Comparison of ENCODE assay signal across 8 cellular contexts in the genomic region with DNA sequence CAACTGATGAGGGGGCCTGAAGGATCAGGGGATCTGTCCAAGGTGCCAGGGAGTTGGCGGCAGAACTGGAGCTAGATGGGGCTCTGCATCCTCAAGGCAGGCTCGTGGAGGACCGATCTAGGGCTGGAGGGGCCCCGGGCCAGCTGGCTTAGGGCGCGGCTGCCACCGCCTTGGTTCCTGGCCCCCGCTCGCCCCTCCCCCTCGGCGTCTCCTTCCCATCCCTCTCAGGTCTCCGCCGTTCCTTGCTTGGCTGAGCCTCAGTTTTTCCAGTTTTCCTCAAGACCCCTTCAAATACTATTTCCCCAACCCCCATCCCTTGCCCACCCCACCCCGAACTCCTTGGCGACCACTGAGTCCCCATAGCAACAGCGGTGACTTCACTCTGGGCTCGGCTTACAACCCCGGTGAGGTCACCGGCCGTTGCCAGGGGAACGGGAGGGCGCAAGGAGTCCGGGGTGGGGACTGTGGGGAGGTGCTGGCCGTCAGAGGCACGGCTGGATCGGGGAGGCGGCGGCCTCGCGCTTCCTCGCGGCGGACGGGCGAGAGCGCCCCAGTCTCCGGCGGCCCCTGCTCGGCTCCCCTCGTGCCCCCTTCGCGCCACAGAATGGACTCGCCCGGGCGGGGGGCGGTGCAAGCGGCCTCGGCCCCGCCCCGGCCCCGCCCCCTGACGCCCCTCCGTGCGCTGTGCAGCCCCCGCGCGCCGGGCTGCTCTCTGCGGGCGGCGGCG. TPM values are rescaled to one million over a fixed set of nuclear protein-coding genes. Genes with fewer than 3 reads are reported as not detected.
DNase-seq lines count a peak whose midpoint lies in the region; ATAC-seq, FAIRE-seq and TF ChIP-seq lines count a peak whose summit lies in the region.

No MANE protein-coding gene starts in this region.

- H3K9me3 ChIP-seq in CD8-positive, alpha-beta T cell (ENCODE audit: low read length), result no peaks in the 10 kb centered on the region
- H3K9me3 ChIP-seq in hepatocyte (ENCODE audit: low read depth) (no peaks in the 10 kb centered on the region), psoas muscle (no peaks in the 10 kb centered on the region)

- H3K27ac Mint-ChIP-seq in CD8-positive, alpha-beta T cell, result no peak overlapping the region
- no peak overlapping the region for H3K27ac Mint-ChIP-seq in GM23338

- DNase-seq in CD8-positive, alpha-beta T cell, result peak; percentile 31 to 84 (median 59)
- DNase-seq in GM23338 (ENCODE audit: low spot score) (peak; percentile 97), NCI-H1417 (lab: John Stamatoyannopoulos, UW) (peak; percentile 93 to 96 (median 93)), T-helper 2 cell (peak in 4 of 5 experiments; percentile 41 to 58 (median 52)), astrocyte of the spinal cord (ENCODE audit: low read depth, low spot score) (peak; percentile 93), hepatocyte (ENCODE audit: low spot score) (peak; percentile 93), psoas muscle (peak; percentile 85 to 93), urothelium cell line (ENCODE audit: low spot score) (peak; percentile 94)

- H3K4me2 ChIP-seq in GM23338 (peak overlapping the region; percentile 99), hepatocyte (peak overlapping the region; percentile 93)

- POLR2A ChIA-PET in CD8-positive, alpha-beta T cell (lab: Charles Lee), result interaction anchor here (0.7 kb wide), 1 partner anchor 19 kb away, joined by 3 read pairs; no protein-coding TSS in a partner anchor

- no peak for TF ChIP-seq CTCF in CD8-positive, alpha-beta T cell (IDR thresholded peaks at IDR 0.05)
- TF ChIP-seq CTCF in GM23338 (conservative IDR thresholded peaks at IDR 0.05; ENCODE audit: low read depth in 2 of 2) (0 out of 4 replicates have a peak, but pooled peaks of 1 of the 2 experiments have one; percentile 6), astrocyte of the spinal cord (IDR thresholded peaks at IDR 0.05; ENCODE audit: low read depth, low read length) (no peak), hepatocyte (IDR thresholded peaks at IDR 0.05; ENCODE audit: poor library complexity) (no peak), psoas muscle (IDR thresholded peaks at IDR 0.05) (no peak)

- H3K9me3 Mint-ChIP-seq in CD8-positive, alpha-beta T cell, result no peaks in the 10 kb centered on the region
- H3K9me3 Mint-ChIP-seq in GM23338, result no peaks in the 10 kb centered on the region

- H3K4me3 Mint-ChIP-seq in CD8-positive, alpha-beta T cell, result peak overlapping the region; percentile 69
- peak overlapping the region; percentile 74 for H3K4me3 Mint-ChIP-seq in GM23338

- H3K27me3 Mint-ChIP-seq in CD8-positive, alpha-beta T cell (ENCODE audit: low read depth), result peaks cover 11% of the 10 kb centered on the region
- H3K27me3 Mint-ChIP-seq in GM23338 (ENCODE audit: insufficient read depth, low read depth, poor library complexity), result peaks cover 18% of the 10 kb centered on the region

- intact Hi-C loops in CD8-positive, alpha-beta T cell (cut with DNase I, micrococcal nuclease), result loop anchor here (1.0 to 5.0 kb wide), 4 partner anchors 13 to 97 kb away; a partner anchor contains a TSS
- intact Hi-C loops in psoas muscle (cut with DNase I), result no loop called here

- H4K20me1 ChIP-seq in GM23338 (replicated peaks; ENCODE audit: insufficient read depth) (peaks cover 6% of the 10 kb centered on the region), hepatocyte (ENCODE audit: insufficient read depth, poor library complexity, severe bottlenecking) (no peaks in the 10 kb centered on the region)

- CTCF ChIA-PET in CD8-positive, alpha-beta T cell (lab: Charles Lee), result no interaction called here

- peak; percentile 79 for ATAC-seq in CD8-positive, alpha-beta T cell
- ATAC-seq in GM23338 (peak; percentile 68), psoas muscle (peak; percentile 66 to 90 (median 82))

- peak; percentile 89 for FAIRE-seq in urothelium cell line (lab: Jason Lieb, UNC)

- peaks cover 8% of the 10 kb centered on the region for H3K4me1 Mint-ChIP-seq in CD8-positive, alpha-beta T cell (ENCODE audit: low read depth)
- peaks cover 24% of the 10 kb centered on the region for H3K4me1 Mint-ChIP-seq in GM23338

- no peaks in the 10 kb centered on the region for H3K36me3 Mint-ChIP-seq in CD8-positive, alpha-beta T cell
- peaks cover 15% of the 10 kb centered on the region for H3K36me3 Mint-ChIP-seq in GM23338 (ENCODE audit: low read depth)

- H3K27me3 ChIP-seq in CD8-positive, alpha-beta T cell (ENCODE audit: insufficient read depth, low read length), result peaks cover 6% of the 10 kb centered on the region
- H3K27me3 ChIP-seq in GM23338 (ENCODE audit: insufficient read depth) (peaks cover 3% of the 10 kb centered on the region; the same call in 1 of the 2 replicates), hepatocyte (no peaks in the 10 kb centered on the region), psoas muscle (ENCODE audit: insufficient read depth in 3 of 3, low read length in 2 of 3) (peaks cover 0 to 38% (median 13%) of the 10 kb centered on the region in 3 donors)

- in situ Hi-C loops in astrocyte of the spinal cord (cut with HindIII; ENCODE audit: low sequenced_read_pairs), result no loop called here

- peaks cover 9% of the 10 kb centered on the region for H3K4me1 ChIP-seq in CD8-positive, alpha-beta T cell (ENCODE audit: insufficient read depth, low read length)
- H3K4me1 ChIP-seq in GM23338 (ENCODE audit: insufficient read depth) (peaks cover 21% of the 10 kb centered on the region), hepatocyte (ENCODE audit: insufficient read depth) (peaks cover 6% of the 10 kb centered on the region), psoas muscle (peaks cover 7% of the 10 kb centered on the region)

- no peak overlapping the region for H2AFZ ChIP-seq in GM23338
- H2AFZ ChIP-seq in hepatocyte, result peak overlapping the region; percentile 25

- H3K9me2 ChIP-seq in GM23338 (ENCODE audit: insufficient read depth) (no peaks in the 10 kb centered on the region), hepatocyte (replicated peaks; ENCODE audit: insufficient read depth) (no peaks in the 10 kb centered on the region)

- under 1% methylated on average over 35 of the region's 62 CpGs for WGBS in hepatocyte (ENCODE audit: low lambda C conversion rate, missing lambda C conversion rate)
- 0 to 2% (median 0%) methylated on average over 27 to 62 of the region's 62 CpGs for WGBS in psoas muscle, 3 donors

- 0 out of 2 replicates have a peak, but pooled peaks cover 5% of the 10 kb centered on the region for H3F3A ChIP-seq in GM23338 (replicated peaks; ENCODE audit: low read depth)

- H3K79me2 ChIP-seq in GM23338 (replicated peaks; ENCODE audit: insufficient read depth), result no peaks in the 10 kb centered on the region; the same call in 1 of the 2 replicates
- no peaks in the 10 kb centered on the region for H3K79me2 ChIP-seq in hepatocyte

- H3K36me3 ChIP-seq in CD8-positive, alpha-beta T cell (ENCODE audit: insufficient read depth, low read length), result no peaks in the 10 kb centered on the region
- H3K36me3 ChIP-seq in GM23338 (ENCODE audit: insufficient read depth) (no peaks in the 10 kb centered on the region), hepatocyte (replicated peaks; ENCODE audit: insufficient read depth, low read depth) (no peaks in the 10 kb centered on the region), psoas muscle (ENCODE audit: insufficient read depth in 1 of 2, low read depth in 1 of 2) (no peaks in the 10 kb centered on the region)

- peak overlapping the region; percentile 30 for H3K27ac ChIP-seq in CD8-positive, alpha-beta T cell (ENCODE audit: low read depth, low read length)
- no peak overlapping the region for H3K27ac ChIP-seq in GM23338 (ENCODE audit: low read depth)
- H3K27ac ChIP-seq in hepatocyte, result peak overlapping the region; percentile 77
- H3K27ac ChIP-seq in psoas muscle, result no peak overlapping the region

- H3K4me3 ChIP-seq in CD8-positive, alpha-beta T cell (ENCODE audit: low read depth, low read length), result peak overlapping the region; percentile 53
- H3K4me3 ChIP-seq in GM23338, result peak overlapping the region; percentile 75
- peak overlapping the region; percentile 41 for H3K4me3 ChIP-seq in astrocyte of the spinal cord (ENCODE audit: low read depth, low read length)
- peak overlapping the region; percentile 21 for H3K4me3 ChIP-seq in hepatocyte
- peak overlapping the region; percentile 69 for H3K4me3 ChIP-seq in psoas muscle

TF ChIP-seq in GM23338, 12 proteins besides CTCF, POLR2A, EP300 and RAD21 (continues in another document):
- no peak for TF ChIP-seq POLR2AphosphoS5 (IDR thresholded peaks at IDR 0.05; ENCODE audit: low read depth)
- TF ChIP-seq NANOG (IDR thresholded peaks at IDR 0.05; ENCODE audit: borderline replicate concordance), result no peak

RNA-seq across cellular contexts. Expression of a gene that starts 7.5 kb away (rescaled TPM):
- total RNA-seq in CD8-positive, alpha-beta T cell, result 1 to 10 TPM; 3.7 to 5.1 TPM
- 1.1 TPM in 1 of 2 replicates, not detected in the other for total RNA-seq in GM23338 (2014; rRNA removed; shearing (Covaris generic))
- polyA plus RNA-seq in GM23338 (2016; fragmentation: Nextera tagmentation; extraction: Ambion mirVana), result not detected in 2 replicates
- total RNA-seq in hepatocyte, result not detected in 2 replicates
- polyA plus RNA-seq in hepatocyte, result 0.21 TPM in 1 of 2 replicates, not detected in the other
- under 1 TPM in 2 of 4 donors, not detected in 2; 0.37 to 0.56 TPM for total RNA-seq in psoas muscle
- under 1 TPM in 1 of 3 donors, not detected in 2; 0.14 TPM for polyA plus RNA-seq in psoas muscle

RNA-seq across cellular contexts. Expression of a gene that starts 14.2 kb away (rescaled TPM):
- 1 to 10 TPM; 6.5 to 8.4 TPM for total RNA-seq in CD8-positive, alpha-beta T cell
- total RNA-seq in GM23338 (2014; rRNA removed; shearing (Covaris generic)), result 34.1 and 39.4 TPM in 2 replicates
- 5.9 and 6.8 TPM in 2 replicates for polyA plus RNA-seq in GM23338 (2016; fragmentation: Nextera tagmentation; extraction: Ambion mirVana)
- 5.2 and 7.6 TPM in 2 replicates for total RNA-seq in hepatocyte
- polyA plus RNA-seq in hepatocyte, result 7.2 and 8.3 TPM in 2 replicates
- 1 to 10 TPM; 1.3 to 2.6 (median 2.0) TPM for total RNA-seq in psoas muscle
- under 1 TPM; 0.53 to 1.00 (median 0.82) TPM for polyA plus RNA-seq in psoas muscle

RNA-seq across cellular contexts. Expression of a gene that starts 18.1 kb away (rescaled TPM):
- 10 to 100 TPM; 51.5 to 55.6 TPM for total RNA-seq in CD8-positive, alpha-beta T cell
- total RNA-seq in GM23338 (2014; rRNA removed; shearing (Covaris generic)), result 22.4 and 34.1 TPM in 2 replicates
- polyA plus RNA-seq in GM23338 (2016; fragmentation: Nextera tagmentation; extraction: Ambion mirVana) (23.3 and 27.6 TPM in 2 replicates), hepatocyte (32.8 and 37.3 TPM in 2 replicates), psoas muscle (10 to 100 TPM; 19.7 to 23.5 (median 21.3) TPM)
- total RNA-seq in hepatocyte (20.3 and 28.0 TPM in 2 replicates), psoas muscle (10 to 100 TPM; 12.1 to 23.5 (median 14.2) TPM)

RNA-seq across cellular contexts. Expression of a gene that starts 22.8 kb away (rescaled TPM):
- 1 to 10 TPM; 3.0 to 4.2 TPM for total RNA-seq in CD8-positive, alpha-beta T cell
- 74.5 and 107 TPM in 2 replicates for total RNA-seq in GM23338 (2014; rRNA removed; shearing (Covaris generic))
- 89.8 and 97.8 TPM in 2 replicates for polyA plus RNA-seq in GM23338 (2016; fragmentation: Nextera tagmentation; extraction: Ambion mirVana)
- total RNA-seq in hepatocyte, result 4.3 and 4.7 TPM in 2 replicates
- polyA plus RNA-seq in hepatocyte, result 9.7 and 11.6 TPM in 2 replicates
- not detected for total RNA-seq in psoas muscle
- under 1 TPM in 1 of 3 donors, not detected in 2; 0.13 TPM for polyA plus RNA-seq in psoas muscle

RNA-seq across cellular contexts. Expression of a gene that starts 52.3 kb away (rescaled TPM):
- total RNA-seq in CD8-positive, alpha-beta T cell, result 100 to 1,000 TPM; 172 to 177 TPM
- total RNA-seq in GM23338 (2014; rRNA removed; shearing (Covaris generic)), result 14.6 and 15.4 TPM in 2 replicates
- polyA plus RNA-seq in GM23338 (2016; fragmentation: Nextera tagmentation; extraction: Ambion mirVana) (5.6 and 9.5 TPM in 2 replicates), hepatocyte (23.8 and 25.5 TPM in 2 replicates), psoas muscle (10 to 100 TPM; 15.4 to 30.7 (median 20.8) TPM)
- total RNA-seq in hepatocyte (21.3 and 27.6 TPM in 2 replicates), psoas muscle (10 to 100 TPM; 28.7 to 64.5 (median 45.5) TPM)

Comparison
In these comparisons a context has a peak if more than half of its experiments do, and no peak if none do; other contexts are left out.
1. H3K27ac ChIP-seq: peak in CD8-positive, alpha-beta T cell (single experiment) and hepatocyte (single experiment); none in GM23338 (single experiment) and psoas muscle (single experiment).
2. H3K4me3 ChIP-seq: peak in every context shown above with its lines; median percentile 75 in GM23338; 69 in psoas muscle; 53 in CD8-positive, alpha-beta T cell; 41 in astrocyte of the spinal cord; 21 in hepatocyte.
3. intact Hi-C loops: an anchor here in CD8-positive, alpha-beta T cell (1.0 to 5.0 kb wide); none called in psoas muscle.
4. Peak in every context shown above with its lines, with median percentiles within 50 percentile points of each other: ATAC-seq and DNase-seq.